1 cellular context compared by ENCODE assay signal in the genomic region with DNA sequence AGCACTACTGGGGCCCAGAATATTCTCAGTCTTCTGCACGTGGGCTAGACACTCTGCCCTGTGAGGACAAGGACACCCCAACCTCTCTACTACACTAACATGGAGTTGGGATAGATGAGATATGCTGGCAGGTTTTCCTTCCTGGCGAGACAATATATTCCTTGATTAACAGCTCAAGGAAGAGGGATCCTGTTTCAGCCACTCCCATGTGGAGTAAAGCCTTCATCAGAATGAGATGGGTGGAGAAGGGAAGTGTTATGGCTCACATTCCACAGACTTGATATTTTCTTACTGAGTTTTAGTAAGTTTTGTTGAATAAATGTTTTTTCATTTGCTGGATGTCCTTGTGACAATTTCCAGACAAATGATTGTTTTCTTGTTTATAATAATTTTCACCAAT.
TF ChIP-seq lines count a peak whose summit lies in the region.

No MANE protein-coding gene starts in this region.

TF ChIP-seq in H1, 55 proteins besides CTCF, POLR2A, EP300 and RAD21:
- no peak for TF ChIP-seq MAFK (IDR thresholded peaks at IDR 0.05; ENCODE audit: low read depth, low read length)
- no peak for TF ChIP-seq SRF (IDR thresholded peaks at IDR 0.05; ENCODE audit: low read depth, low read length)
- TF ChIP-seq, protein P1, sequence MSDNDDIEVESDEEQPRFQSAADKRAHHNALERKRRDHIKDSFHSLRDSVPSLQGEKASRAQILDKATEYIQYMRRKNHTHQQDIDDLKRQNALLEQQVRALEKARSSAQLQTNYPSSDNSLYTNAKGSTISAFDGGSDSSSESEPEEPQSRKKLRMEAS (IDR thresholded peaks at IDR 0.05), result no peak
- TF ChIP-seq KDM1A (IDR thresholded peaks at IDR 0.05; ENCODE audit: borderline replicate concordance, low read length), result no peak
- TF ChIP-seq HDAC6 (IDR thresholded peaks at IDR 0.05; ENCODE audit: low read depth, low read length), result no peak
- TF ChIP-seq RXRA (IDR thresholded peaks at IDR 0.05; ENCODE audit: insufficient read depth, low read depth, low read length), result no peak
